In genomic region chr13:72244788-72245187, GRCh38 we compare ENCODE assay signal across 25 cellular contexts.
"Had no signal": no experiment of that assay in that cellular context is flagged by ENCODE, and none has a peak within 500 bp of the region (broad histone marks: within the 10 kb centered on the region; RNA-seq: fewer than 3 reads in every experiment).

No MANE protein-coding gene starts in this region.

- ATAC-seq: natural killer cell; psoas muscle; right cardiac atrium; right lobe of liver; stimulated activated effector memory CD8-positive, alpha-beta T cell treated with anti-CD3 and anti-CD28 coated beads, Interleukin-12 subunit alpha, Interleukin-12 subunit beta, amount 100 ng/mL, for 72 hours; stimulated activated naive B cell treated with anti-CD40 and anti-IgM and Interleukin-4, amounts not matched to agents 10 μg/mL and 1 μg/mL and 100 μg/mL, for 72 hours; upper lobe of right lung had no signal

- H3K9me3 ChIP-seq: ovary, psoas muscle, right lobe of liver, sigmoid colon, suprapubic skin, testis, tibial artery, transverse colon, upper lobe of right lung, uterus had no signal

- H3K27me3 ChIP-seq: neural progenitor cell, ovary, right lobe of liver, sigmoid colon, suprapubic skin, testis, tibial artery, transverse colon, upper lobe of right lung, uterus had no signal

- H3K27ac ChIP-seq: neural progenitor cell, ovary, parathyroid adenoma, psoas muscle, right lobe of liver, sigmoid colon, suprapubic skin, testis, tibial artery, transverse colon, upper lobe of right lung, uterus had no signal

- DNase-seq: natural killer cell; occipital lobe; ovary; posterior cingulate gyrus; psoas muscle; right cardiac atrium; right lobe of liver; sigmoid colon; small intestine; stimulated activated CD4-positive, alpha-beta T cell treated with anti-CD3 and anti-CD28 coated beads, Interleukin-15, amount 100 ng/mL, for 24 hours; stimulated activated CD4-positive, alpha-beta T cell treated with anti-CD3 and anti-CD28 coated beads, Interleukin-2, amount 100 ng/mL, for 24 hours; stimulated activated CD4-positive, alpha-beta T cell treated with anti-CD3 and anti-CD28 coated beads, Interleukin-2, amount 100 ng/mL, for 48 hours; stimulated activated CD4-positive, alpha-beta T cell treated with anti-CD3 and anti-CD28 coated beads, Interleukin-4, amount 100 ng/mL, for 24 hours; stimulated activated naive B cell treated with anti-CD40 and anti-IgM and Interleukin-4, amounts not matched to agents 10 μg/mL and 1 μg/mL and 100 μg/mL, for 72 hours; stimulated activated naive CD4-positive, alpha-beta T cell treated with Interleukin-2 at 50 U/mL for 16 hours; substantia nigra; testis; tibial artery; transverse colon; upper lobe of right lung; uterus had no signal

- H3K4me1 ChIP-seq: neural progenitor cell, parathyroid adenoma, psoas muscle, right lobe of liver, sigmoid colon, suprapubic skin, testis, tibial artery, transverse colon, upper lobe of right lung, uterus had no signal

- H3K36me3 ChIP-seq: neural progenitor cell, ovary, right lobe of liver, sigmoid colon, suprapubic skin, tibial artery, transverse colon, upper lobe of right lung, uterus had no signal

- H3K4me3 ChIP-seq: neural progenitor cell, ovary, psoas muscle, right lobe of liver, sigmoid colon, suprapubic skin, testis, tibial artery, transverse colon, upper lobe of right lung, uterus had no signal
